ENCODE assay signal across 16 cellular contexts in genomic region chr5:133698646-133699526, GRCh38.
DNase-seq lines count a peak whose midpoint lies in the region; ATAC-seq lines count a peak whose summit lies in the region.
"Had no signal": no experiment of that assay in that cellular context is flagged by ENCODE, and none has a peak within 500 bp of the region (broad histone marks: within the 10 kb centered on the region; RNA-seq: fewer than 3 reads in every experiment).

No MANE protein-coding gene starts in this region.

- H3K4me3 Mint-ChIP-seq in activated naive CD4-positive, alpha-beta T cell treated with anti-CD3 and anti-CD28 coated beads for 36 hours = no peak overlapping the region
- no peak overlapping the region for H3K4me3 Mint-ChIP-seq in activated naive CD4-positive, alpha-beta T cell treated with anti-CD3 and anti-CD28 coated beads, Interleukin-2, amount 10 ng/mL, durations not matched to agents 7 days and 5 days
- H3K4me3 Mint-ChIP-seq: activated CD4-positive, alpha-beta T cell treated with anti-CD3 and anti-CD28 coated beads, Interleukin-2, amount 10 ng/mL, durations not matched to agents 7 days and 5 days; activated naive CD8-positive, alpha-beta T cell treated with anti-CD3 and anti-CD28 coated beads, Interleukin-2, amount 10 ng/mL, durations not matched to agents 7 days and 5 days had no signal

- no peaks in the 10 kb centered on the region for H3K36me3 ChIP-seq in mesenchymal stem cell (ENCODE audit: control insufficient read depth in 1 of 2, insufficient read depth in 2 of 2, low read depth in 1 of 2, low read length in 2 of 2)

- WGBS in mesenchymal stem cell = 75% methylated on average over 7 of the region's 10 CpGs

- no peak overlapping the region for H2BK15ac ChIP-seq in mesenchymal stem cell (ENCODE audit: low read depth, poor library complexity, severe bottlenecking)

- CTCF ChIA-PET in activated naive CD4-positive, alpha-beta T cell treated with anti-CD3 and anti-CD28 coated beads for 36 hours (lab: Charles Lee) = no interaction called here
- CTCF ChIA-PET in activated naive CD4-positive, alpha-beta T cell treated with anti-CD3 and anti-CD28 coated beads, Interleukin-2, amount 10 ng/mL, durations not matched to agents 7 days and 5 days (lab: Charles Lee) = no interaction called here

- H3K9ac ChIP-seq in mesenchymal stem cell (ENCODE audit: low read length) = no peak overlapping the region

- no peak overlapping the region for H3K14ac ChIP-seq in mesenchymal stem cell (ENCODE audit: low read length in 2 of 2)

- no peak overlapping the region for H4K91ac ChIP-seq in mesenchymal stem cell (ENCODE audit: low read length)

- no peak overlapping the region for H3K4me2 ChIP-seq in mesenchymal stem cell (ENCODE audit: low read length, poor library complexity, severe bottlenecking)

- no peak overlapping the region for H2AK5ac ChIP-seq in mesenchymal stem cell (ENCODE audit: low read length, severe bottlenecking)

- H3K27me3 ChIP-seq in mesenchymal stem cell (ENCODE audit: control insufficient read depth in 1 of 2, insufficient read depth in 1 of 2, low read length in 2 of 2) = peaks cover 0 to 84% of the 10 kb centered on the region in 2 experiments

- ATAC-seq in GM21526 (IDR thresholded peaks at IDR 0.05; ENCODE audit: low FRiP score, unreplicated experiment) = peak; percentile 60
- peak; percentile 46 for ATAC-seq in HG03159 (IDR thresholded peaks at IDR 0.05; ENCODE audit: unreplicated experiment)
- peak; percentile 48 for ATAC-seq in stimulated activated naive CD8-positive, alpha-beta T cell treated with anti-CD3 and anti-CD28 coated beads, Interleukin-15, Interleukin-2, amounts not matched to agents 100 U/mL and 50 U/mL, for 24 hours
- ATAC-seq in GM18517 (IDR thresholded peaks at IDR 0.05; ENCODE audit: unreplicated experiment) = no peak
- ATAC-seq: left colon had no signal

- H3K23ac ChIP-seq in mesenchymal stem cell (ENCODE audit: low read length in 2 of 2) = no peak overlapping the region

- H3K27ac Mint-ChIP-seq in activated naive CD4-positive, alpha-beta T cell treated with anti-CD3 and anti-CD28 coated beads for 36 hours = peak overlapping the region; percentile 59
- no peak overlapping the region for H3K27ac Mint-ChIP-seq in activated naive CD4-positive, alpha-beta T cell treated with anti-CD3 and anti-CD28 coated beads, Interleukin-2, amount 10 ng/mL, durations not matched to agents 7 days and 5 days
- H3K27ac Mint-ChIP-seq: activated CD4-positive, alpha-beta T cell treated with anti-CD3 and anti-CD28 coated beads, Interleukin-2, amount 10 ng/mL, durations not matched to agents 7 days and 5 days; activated naive CD8-positive, alpha-beta T cell treated with anti-CD3 and anti-CD28 coated beads, Interleukin-2, amount 10 ng/mL, durations not matched to agents 7 days and 5 days had no signal

- peak; percentile 73 for DNase-seq in activated naive CD4-positive, alpha-beta T cell treated with anti-CD3 and anti-CD28 coated beads for 36 hours
- DNase-seq in activated naive CD4-positive, alpha-beta T cell treated with anti-CD3 and anti-CD28 coated beads, Interleukin-2, amount 10 ng/mL, durations not matched to agents 7 days and 5 days = no peak
- DNase-seq in stimulated activated naive CD8-positive, alpha-beta T cell treated with anti-CD3 and anti-CD28 coated beads, Interleukin-15, Interleukin-2, amounts not matched to agents 100 U/mL and 50 U/mL, for 24 hours = no peak
- DNase-seq in NOMO-1 treated with dmso at 0.1 percent for 144 hours (lab: John Stamatoyannopoulos, UW; ENCODE audit: unreplicated experiment) (no peak), mesenchymal stem cell (no peak)
- DNase-seq: activated CD4-positive, alpha-beta T cell treated with anti-CD3 and anti-CD28 coated beads, Interleukin-2, amount 10 ng/mL, durations not matched to agents 7 days and 5 days; activated naive CD8-positive, alpha-beta T cell treated with anti-CD3 and anti-CD28 coated beads, Interleukin-2, amount 10 ng/mL, durations not matched to agents 7 days and 5 days; central memory CD4-positive, alpha-beta T cell; left colon; naive B cell; NCI-H1417; NCI-H446 treated with DMSO at 0.1 percent for 48 hours; stimulated activated naive CD4-positive, alpha-beta T cell had no signal

- H2AFZ ChIP-seq in mesenchymal stem cell (ENCODE audit: low read depth, low read length) = no peak overlapping the region

- peaks cover 5% of the 10 kb centered on the region for H3K27me3 Mint-ChIP-seq in activated naive CD4-positive, alpha-beta T cell treated with anti-CD3 and anti-CD28 coated beads for 36 hours (ENCODE audit: low read depth)
- peaks cover 31% of the 10 kb centered on the region for H3K27me3 Mint-ChIP-seq in activated naive CD4-positive, alpha-beta T cell treated with anti-CD3 and anti-CD28 coated beads, Interleukin-2, amount 10 ng/mL, durations not matched to agents 7 days and 5 days
- H3K27me3 Mint-ChIP-seq: activated CD4-positive, alpha-beta T cell treated with anti-CD3 and anti-CD28 coated beads, Interleukin-2, amount 10 ng/mL, durations not matched to agents 7 days and 5 days had no signal

- no peaks in the 10 kb centered on the region for H3K4me1 ChIP-seq in mesenchymal stem cell (ENCODE audit: control insufficient read depth, insufficient read depth, low read depth, low read length)

- H4K8ac ChIP-seq in mesenchymal stem cell (ENCODE audit: low read length) = no peak overlapping the region

- peaks cover 15% of the 10 kb centered on the region for H3K4me1 Mint-ChIP-seq in activated naive CD4-positive, alpha-beta T cell treated with anti-CD3 and anti-CD28 coated beads for 36 hours (ENCODE audit: low read depth)
- H3K4me1 Mint-ChIP-seq in activated naive CD4-positive, alpha-beta T cell treated with anti-CD3 and anti-CD28 coated beads, Interleukin-2, amount 10 ng/mL, durations not matched to agents 7 days and 5 days = peaks cover 5% of the 10 kb centered on the region

- H3K4ac ChIP-seq in mesenchymal stem cell (ENCODE audit: low read depth in 1 of 2, low read length in 2 of 2) = no peak overlapping the region

- H2BK12ac ChIP-seq in mesenchymal stem cell (ENCODE audit: low read length in 2 of 2) = no peak overlapping the region

- no peak overlapping the region for H3K27ac ChIP-seq in mesenchymal stem cell (ENCODE audit: low read length, poor library complexity, severe bottlenecking)

- no peaks in the 10 kb centered on the region for H3K79me1 ChIP-seq in mesenchymal stem cell (replicated peaks; ENCODE audit: low read length, poor library complexity, severe bottlenecking)

- H3K18ac ChIP-seq in mesenchymal stem cell (ENCODE audit: low read depth in 1 of 2, low read length in 2 of 2) = no peak overlapping the region

- no peak overlapping the region for H3K4me3 ChIP-seq in mesenchymal stem cell (ENCODE audit: insufficient read depth in 1 of 2, low read depth in 1 of 2, low read length in 2 of 2)

- intact Hi-C loops in activated naive CD4-positive, alpha-beta T cell treated with anti-CD3 and anti-CD28 coated beads for 36 hours (cut with micrococcal nuclease) = loop anchor here (1.0 kb wide), 4 partner anchors 11 to 527 kb away; partner anchors contain the start of gene PPP2CA

- H2BK120ac ChIP-seq in mesenchymal stem cell (ENCODE audit: low read depth, low read length) = no peak overlapping the region

- H3K9me3 ChIP-seq in mesenchymal stem cell (ENCODE audit: control insufficient read depth, low read length) = no peaks in the 10 kb centered on the region

- H3K36me3 Mint-ChIP-seq in activated naive CD4-positive, alpha-beta T cell treated with anti-CD3 and anti-CD28 coated beads for 36 hours (ENCODE audit: low read depth) = no peaks in the 10 kb centered on the region
- H3K36me3 Mint-ChIP-seq in activated naive CD4-positive, alpha-beta T cell treated with anti-CD3 and anti-CD28 coated beads, Interleukin-2, amount 10 ng/mL, durations not matched to agents 7 days and 5 days = no peaks in the 10 kb centered on the region
- H3K36me3 Mint-ChIP-seq: activated naive CD8-positive, alpha-beta T cell treated with anti-CD3 and anti-CD28 coated beads, Interleukin-2, amount 10 ng/mL, durations not matched to agents 7 days and 5 days had no signal

- no peak overlapping the region for H2BK5ac ChIP-seq in mesenchymal stem cell (ENCODE audit: low read depth, low read length, poor library complexity, severe bottlenecking)

- no peaks in the 10 kb centered on the region for H3K9me3 Mint-ChIP-seq in activated naive CD4-positive, alpha-beta T cell treated with anti-CD3 and anti-CD28 coated beads for 36 hours
- H3K9me3 Mint-ChIP-seq in activated naive CD4-positive, alpha-beta T cell treated with anti-CD3 and anti-CD28 coated beads, Interleukin-2, amount 10 ng/mL, durations not matched to agents 7 days and 5 days = no peaks in the 10 kb centered on the region
- H3K9me3 Mint-ChIP-seq: activated CD4-positive, alpha-beta T cell treated with anti-CD3 and anti-CD28 coated beads, Interleukin-2, amount 10 ng/mL, durations not matched to agents 7 days and 5 days had no signal
